In the genomic region with DNA sequence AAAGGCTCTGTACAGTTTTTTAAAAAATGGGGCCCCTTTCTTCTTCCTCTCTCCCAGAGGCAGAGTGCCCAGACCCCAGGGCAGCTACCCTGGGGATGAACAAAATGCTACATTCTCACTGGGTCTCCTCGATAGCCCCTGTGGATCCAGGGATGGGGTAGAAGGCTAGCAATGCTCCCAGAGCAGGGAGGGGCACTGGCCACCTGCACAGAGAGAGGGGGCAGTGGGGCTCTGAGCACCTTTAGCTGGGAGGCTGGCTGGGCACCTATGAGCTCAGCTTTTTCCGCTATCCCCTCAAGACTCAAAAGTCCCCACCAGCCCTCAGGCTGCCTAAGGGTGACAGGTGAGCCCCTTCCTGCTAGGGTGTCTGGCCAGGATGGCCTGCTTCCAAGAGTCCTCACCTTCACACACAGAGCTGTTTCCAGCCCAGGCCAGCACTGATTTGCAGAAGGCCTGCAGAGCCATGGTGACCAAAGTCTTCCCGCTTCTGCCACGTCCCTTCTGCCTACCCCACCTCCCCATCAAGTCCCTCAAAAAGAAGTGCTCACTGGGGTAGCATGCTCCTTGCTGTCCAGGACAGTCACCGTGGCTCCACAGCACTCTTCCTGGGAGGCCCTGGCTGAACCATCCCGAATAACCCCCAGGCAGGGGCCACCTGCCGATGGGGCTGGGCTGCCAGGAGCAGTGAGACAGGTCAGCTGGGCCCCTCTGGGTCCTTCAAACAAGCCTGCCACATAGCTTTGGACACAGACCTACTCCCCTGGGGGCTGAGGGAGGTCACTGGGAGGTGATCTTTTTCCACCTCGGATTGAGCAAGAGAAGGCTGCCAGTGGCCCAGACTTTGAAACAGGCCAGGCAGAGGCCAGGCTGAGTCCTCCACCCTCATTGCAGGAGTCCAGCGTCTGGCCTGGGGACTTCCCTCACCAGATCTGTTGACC, we compare ENCODE assay signal across 14 cellular contexts. TPM values are rescaled to one million over a fixed set of nuclear protein-coding genes. Genes with fewer than 3 reads are reported as not detected.
A peak's percentile ranks its signal among the peaks of the same experiment; 100 is the strongest.
DNase-seq lines count a peak whose midpoint lies in the region; TF ChIP-seq lines count a peak whose summit lies in the region.
"Had no signal": no experiment of that assay in that cellular context is flagged by ENCODE, and none has a peak within 500 bp of the region (broad histone marks: within the 10 kb centered on the region; RNA-seq: fewer than 3 reads in every experiment).

No MANE protein-coding gene starts in this region.

- no peaks in the 10 kb centered on the region for H3K79me2 ChIP-seq in smooth muscle cell (ENCODE audit: low read depth)

- peak overlapping the region; percentile 60 for H3K4me2 ChIP-seq in smooth muscle cell

- no peaks in the 10 kb centered on the region for H4K20me1 ChIP-seq in smooth muscle cell (ENCODE audit: low read depth)

- H3F3A ChIP-seq in smooth muscle cell (ENCODE audit: low read depth) = peaks cover 37% of the 10 kb centered on the region

- H3K36me3 ChIP-seq in adipocyte (ENCODE audit: control insufficient read depth, insufficient read depth, low read length, severe bottlenecking) (no peaks in the 10 kb centered on the region), iPS-20b (ENCODE audit: insufficient read depth, low read depth, low read length) (peaks cover 16% of the 10 kb centered on the region; the same call in 1 of the 2 replicates), smooth muscle cell (ENCODE audit: low read depth) (no peaks in the 10 kb centered on the region)

- H3K4me1 ChIP-seq in adipocyte (ENCODE audit: control insufficient read depth, insufficient read depth, low read length) (peaks cover 36% of the 10 kb centered on the region), iPS-20b (ENCODE audit: insufficient read depth, low read length) (peaks cover 60% of the 10 kb centered on the region), smooth muscle cell (ENCODE audit: low read depth) (peaks cover 83% of the 10 kb centered on the region)

- H3K27me3 ChIP-seq in adipocyte (replicated peaks; ENCODE audit: control insufficient read depth, insufficient read depth, low read length) (peaks cover 6% of the 10 kb centered on the region), iPS-20b (ENCODE audit: insufficient read depth, low read length) (peaks cover 7% of the 10 kb centered on the region), smooth muscle cell (ENCODE audit: low read depth) (no peaks in the 10 kb centered on the region)

- TF ChIP-seq CTCF in smooth muscle cell (IDR thresholded peaks at IDR 0.05; ENCODE audit: borderline replicate concordance, insufficient read depth, poor library complexity, severe bottlenecking) = no peak

- peak overlapping the region; percentile 61 for H3K27ac ChIP-seq in iPS-20b (ENCODE audit: low read length)
- H3K27ac ChIP-seq in smooth muscle cell (ENCODE audit: low read depth) = peak overlapping the region; percentile 69

- DNase-seq in HuH-7 (ENCODE audit: low spot score) = peak; percentile 62
- peak; percentile 68 for DNase-seq in adipocyte (ENCODE audit: low read depth)
- no peak for DNase-seq in smooth muscle cell (lab: John Stamatoyannopoulos, UW; ENCODE audit: unreplicated experiment)
- DNase-seq in RKO (ENCODE audit: low spot score) = no peak
- no peak for DNase-seq in cerebellar nuclear complex (lab: John Stamatoyannopoulos, UW)
- DNase-seq in G401 (ENCODE audit: low spot score) = no peak
- DNase-seq in NCI-H226 = no peak
- DNase-seq: activated CD4-positive, alpha-beta T cell treated with anti-CD3 and anti-CD28 coated beads for 4 hours; activated naive CD4-positive, alpha-beta T cell treated with anti-CD3 and anti-CD28 coated beads, Interleukin-2, amount 50 U/mL, for 16 hours; DMS53; effector memory CD8-positive, alpha-beta T cell; NCI-H1694; PC-3 had no signal

- no peaks in the 10 kb centered on the region for H3K9me3 ChIP-seq in adipocyte (ENCODE audit: control insufficient read depth, low read length)
- no peaks in the 10 kb centered on the region for H3K9me3 ChIP-seq in iPS-20b (ENCODE audit: insufficient read depth, low read depth, low read length)
- no peaks in the 10 kb centered on the region for H3K9me3 ChIP-seq in smooth muscle cell (replicated peaks; ENCODE audit: low read depth)

- 57% methylated on average over 9 of the region's 9 CpGs for whole genome bisulfite sequencing in smooth muscle cell (ENCODE audit: low lambda C conversion rate)

- no peak overlapping the region for H2AFZ ChIP-seq in smooth muscle cell (ENCODE audit: low read depth)

- H3K9ac ChIP-seq in adipocyte (ENCODE audit: low read length) (no peak overlapping the region), iPS-20b (ENCODE audit: low read depth, low read length) (peak overlapping the region; percentile 47; the same call in 1 of the 2 replicates), smooth muscle cell (ENCODE audit: low read depth) (no peak overlapping the region)

- H3K4me3 ChIP-seq in adipocyte (ENCODE audit: low read length) (no peak overlapping the region), iPS-20b (ENCODE audit: low read length) (peak overlapping the region; percentile 37), smooth muscle cell (no peak overlapping the region)

- in situ Hi-C loops in G401 (cut with HindIII; ENCODE audit: low sequenced_read_pairs) = no loop called here

RNA-seq across cellular contexts. Expression of gene BMF, which starts 20.4 kb away (rescaled TPM):
- 9.1 and 11.2 TPM in 2 replicates for total RNA-seq in smooth muscle cell
- polyA plus RNA-seq in smooth muscle cell = 3.6 and 7.5 TPM in 2 replicates
- 8.1 and 14.3 TPM in 2 replicates for total RNA-seq in G401 (2014; rRNA removed; shearing (Covaris generic))

RNA-seq across cellular contexts. Expression of gene SRP14, which starts 49.3 kb away (rescaled TPM):
- total RNA-seq in smooth muscle cell = 307 and 356 TPM in 2 replicates
- 713 and 726 TPM in 2 replicates for polyA plus RNA-seq in smooth muscle cell
- total RNA-seq in G401 (2014; rRNA removed; shearing (Covaris generic)) = 194 and 205 TPM in 2 replicates

Comparison
In these comparisons a context has a peak if more than half of its experiments do, and no peak if none do; other contexts are left out.
1. DNase-seq: peak in HuH-7 (single experiment) and adipocyte (single experiment); none in smooth muscle cell (single experiment), RKO (single experiment), cerebellar nuclear complex (0 of 2), G401 (single experiment) and NCI-H226 (single experiment).